Comparison of ENCODE assay signal across 2 cellular contexts in genomic region chr11:47759291-47759690, GRCh38. TPM values are rescaled to one million over a fixed set of nuclear protein-coding genes. Genes with fewer than 3 reads are reported as not detected.
"Had no signal": no experiment of that assay in that cellular context is flagged by ENCODE, and none has a peak within 500 bp of the region (broad histone marks: within the 10 kb centered on the region; RNA-seq: fewer than 3 reads in every experiment).

No MANE protein-coding gene starts in this region.

RNA-seq across cellular contexts. Expression of gene AGBL2, which starts 44.1 kb away (rescaled TPM):
- polyA plus RNA-seq: neural cell, smooth muscle cell had no signal
